Comparison of ENCODE assay signal across 8 cellular contexts in the genomic region with DNA sequence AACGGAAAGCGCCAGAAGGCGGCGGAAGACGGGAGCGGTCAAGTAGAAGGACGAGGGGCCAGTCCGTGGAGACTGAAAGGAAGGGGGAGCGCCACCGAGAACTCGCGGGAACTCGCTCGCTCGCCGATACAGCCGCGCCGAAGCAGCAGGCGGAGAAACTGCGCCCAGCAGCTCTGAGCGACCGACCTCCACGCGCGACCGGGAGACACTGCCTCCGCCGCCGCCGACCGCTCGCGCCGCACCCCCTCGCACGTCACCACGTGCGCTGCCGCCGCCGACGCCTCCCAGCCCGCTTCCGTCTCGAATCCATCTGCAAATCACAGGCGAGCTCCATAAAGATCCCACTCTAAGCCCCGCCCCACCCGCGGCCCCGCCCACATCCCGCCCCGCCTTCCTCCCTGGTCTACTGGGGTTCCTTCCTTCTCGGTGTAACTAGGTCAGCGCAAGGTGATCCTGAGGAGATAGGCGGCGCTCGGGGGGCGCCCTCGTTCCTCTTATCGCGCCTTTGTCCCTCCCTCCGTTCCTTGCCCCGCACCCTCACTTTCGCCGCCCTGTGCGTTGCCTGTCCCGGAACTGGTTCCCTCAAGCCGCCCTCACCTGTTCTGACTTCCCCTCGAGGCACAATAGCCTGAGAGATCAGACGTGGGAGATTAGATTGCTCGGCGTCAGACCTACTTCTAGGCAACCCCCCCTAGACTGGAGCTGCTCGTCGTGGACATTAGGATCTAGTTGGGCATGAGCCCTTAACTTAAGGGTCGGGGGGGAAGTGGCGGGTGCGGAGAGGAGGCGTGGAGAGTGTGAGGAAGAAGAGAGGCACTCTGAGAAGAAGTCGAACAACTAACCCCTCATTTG. TPM values are rescaled to one million over a fixed set of nuclear protein-coding genes. Genes with fewer than 3 reads are reported as not detected.
DNase-seq lines count a peak whose midpoint lies in the region; ATAC-seq and TF ChIP-seq lines count a peak whose summit lies in the region.

IVNS1ABP (minus strand) TSS at position 210 of the 852 bp plus-strand sequence. CDS start 7,750 bp downstream, outside the sequence.

- TF ChIP-seq POLR2A in Raji (IDR thresholded peaks at IDR 0.05; ENCODE audit: insufficient read depth, low read depth, low read length), result peak; percentile 96

- peak within 1 kb of the TSS; percentile 96 for H3K4me3 Mint-ChIP-seq in nephron progenitor cell
- peak within 1 kb of the TSS; percentile 95 to 96 for H3K4me3 Mint-ChIP-seq in stimulated activated naive CD8-positive, alpha-beta T cell treated with anti-CD3 and anti-CD28 coated beads, Interleukin-15, amount 100 ng/mL, for 72 hours

- H3F3A ChIP-seq in Loucy (ENCODE audit: low read depth), result no peaks in the 10 kb centered on the region

- H3K9ac ChIP-seq in ES-I3 (ENCODE audit: low read depth, low read length) (peak within 1 kb of the TSS; percentile 97), Loucy (ENCODE audit: low read depth, low read length, poor library complexity, severe bottlenecking) (peak within 1 kb of the TSS; percentile 98)

- no peaks in the 10 kb centered on the region for H3K9me2 ChIP-seq in Loucy (replicated peaks; ENCODE audit: low read depth, low read length)

- peak within 1 kb of the TSS; percentile 99 for H3K4me3 ChIP-seq in H7 (ENCODE audit: insufficient read depth, low read depth, low read length)
- H3K4me3 ChIP-seq in Loucy (ENCODE audit: low read length, poor library complexity, severe bottlenecking), result peak within 1 kb of the TSS; percentile 99
- peak within 1 kb of the TSS; percentile 85 for H3K4me3 ChIP-seq in fibroblast of the aortic adventitia (ENCODE audit: low read depth, low read length)

- peaks cover 65% of the 10 kb centered on the region for H3K79me2 ChIP-seq in Loucy (ENCODE audit: insufficient read depth, low read length)

- H3K27ac Mint-ChIP-seq in nephron progenitor cell, result peak within 1 kb of the TSS; percentile 100
- peak within 1 kb of the TSS; percentile 97 to 98 for H3K27ac Mint-ChIP-seq in stimulated activated naive CD8-positive, alpha-beta T cell treated with anti-CD3 and anti-CD28 coated beads, Interleukin-15, amount 100 ng/mL, for 72 hours

- ATAC-seq in stimulated activated naive CD8-positive, alpha-beta T cell treated with anti-CD3 and anti-CD28 coated beads, Interleukin-15, amount 100 ng/mL, for 72 hours, result peak; percentile 83

- peaks cover 26% of the 10 kb centered on the region for H3K36me3 Mint-ChIP-seq in nephron progenitor cell (ENCODE audit: low read depth)

- H3K9me3 ChIP-seq in ES-I3 (ENCODE audit: control insufficient read depth, insufficient read depth, low read length) (no peaks in the 10 kb centered on the region), Loucy (ENCODE audit: insufficient read depth, low read depth, low read length) (no peaks in the 10 kb centered on the region)

- no peaks in the 10 kb centered on the region for H3K27me3 ChIP-seq in H7 (ENCODE audit: control insufficient read depth, insufficient read depth, low read length)
- peaks cover 7% of the 10 kb centered on the region for H3K27me3 ChIP-seq in Loucy (ENCODE audit: insufficient read depth, low read length, poor library complexity, severe bottlenecking)

- peaks cover 43% of the 10 kb centered on the region for H4K20me1 ChIP-seq in Loucy (ENCODE audit: insufficient read depth, low read length, poor library complexity, severe bottlenecking)

- DNase-seq in H7 (peak; percentile 96), fibroblast of the aortic adventitia (ENCODE audit: low read depth) (peak; percentile 87), nephron progenitor cell (peak; percentile 90)
- peak; percentile 94 for DNase-seq in activated effector memory CD4-positive, alpha-beta T cell treated with Interleukin-2 at 50 U/mL for 16 hours
- peak; percentile 91 to 94 for DNase-seq in stimulated activated naive CD8-positive, alpha-beta T cell treated with anti-CD3 and anti-CD28 coated beads, Interleukin-15, amount 100 ng/mL, for 72 hours

- H3K27me3 Mint-ChIP-seq in nephron progenitor cell (ENCODE audit: low read depth, poor library complexity), result no peaks in the 10 kb centered on the region
- no peaks in the 10 kb centered on the region for H3K27me3 Mint-ChIP-seq in stimulated activated naive CD8-positive, alpha-beta T cell treated with anti-CD3 and anti-CD28 coated beads, Interleukin-15, amount 100 ng/mL, for 72 hours

- peak within 1 kb of the TSS; percentile 98 for H3K4me2 ChIP-seq in Loucy (ENCODE audit: low read depth, low read length, poor library complexity, severe bottlenecking)

- TF ChIP-seq CTCF in Loucy (conservative IDR thresholded peaks at IDR 0.05; ENCODE audit: low read length) (peak; percentile 47), fibroblast of the aortic adventitia (IDR thresholded peaks at IDR 0.05; ENCODE audit: insufficient read depth, low read length) (peak; percentile 20), nephron progenitor cell (IDR thresholded peaks at IDR 0.05) (no peak)

- peaks cover 15% of the 10 kb centered on the region; the same call in 1 of the 2 replicates for H3K4me1 ChIP-seq in ES-I3 (ENCODE audit: insufficient read depth, low read length)
- H3K4me1 ChIP-seq in Loucy (ENCODE audit: insufficient read depth, low read length, poor library complexity, severe bottlenecking), result peaks cover 47% of the 10 kb centered on the region

- peaks cover 64% of the 10 kb centered on the region for H3K4me1 Mint-ChIP-seq in nephron progenitor cell
- peaks cover 52% of the 10 kb centered on the region for H3K4me1 Mint-ChIP-seq in stimulated activated naive CD8-positive, alpha-beta T cell treated with anti-CD3 and anti-CD28 coated beads, Interleukin-15, amount 100 ng/mL, for 72 hours

- peak within 1 kb of the TSS; percentile 92 for H2AFZ ChIP-seq in Loucy (ENCODE audit: low read length)

- H3K36me3 ChIP-seq in ES-I3 (ENCODE audit: insufficient read depth, low read length), result no peaks in the 10 kb centered on the region; the same call in 1 of the 2 replicates
- H3K36me3 ChIP-seq in H7 (replicated peaks; ENCODE audit: control insufficient read depth, insufficient read depth, low read length), result no peaks in the 10 kb centered on the region
- H3K36me3 ChIP-seq in Loucy (ENCODE audit: insufficient read depth, low read length), result no peaks in the 10 kb centered on the region

- peaks cover 6% of the 10 kb centered on the region for H3K9me3 Mint-ChIP-seq in nephron progenitor cell
- peaks cover 11 to 13% of the 10 kb centered on the region in 2 donors for H3K9me3 Mint-ChIP-seq in stimulated activated naive CD8-positive, alpha-beta T cell treated with anti-CD3 and anti-CD28 coated beads, Interleukin-15, amount 100 ng/mL, for 72 hours

RNA-seq across cellular contexts. Expression of gene IVNS1ABP, which starts in this region (rescaled TPM):
- 208 and 240 TPM in 2 replicates for total RNA-seq in H7 (2014; rRNA removed; shearing (Covaris generic))
- 41.0 and 49.3 TPM in 2 replicates for total RNA-seq in fibroblast of the aortic adventitia (ENCODE audit: low replicate concordance)

Comparison
In these comparisons a context has a peak if more than half of its experiments do, and no peak if none do; other contexts are left out.
1. Peak in every context shown above with its lines: DNase-seq, ATAC-seq and H3K4me3 ChIP-seq.